23 cellular contexts compared by ENCODE assay signal in the genomic region with DNA sequence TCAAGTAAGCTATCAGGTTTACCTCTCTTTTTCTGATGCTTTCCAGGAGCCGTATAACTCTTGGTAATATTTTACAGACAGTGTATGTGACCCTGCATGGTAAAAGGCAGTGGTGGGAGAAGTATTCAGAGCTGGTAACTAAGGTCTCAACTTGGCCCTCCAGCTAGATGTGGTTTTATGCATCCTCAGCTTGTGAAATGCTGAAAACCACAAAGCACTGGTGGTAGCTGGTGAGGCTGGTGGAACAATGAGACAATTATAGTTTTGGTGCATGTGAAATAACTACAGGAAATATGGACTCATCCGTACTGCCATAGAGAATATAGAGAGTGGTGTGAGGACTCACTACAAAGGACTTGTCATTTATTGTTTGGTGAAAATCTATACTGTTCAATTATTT.
A peak's percentile ranks its signal among the peaks of the same experiment; 100 is the strongest.
DNase-seq lines count a peak whose midpoint lies in the region; ATAC-seq, FAIRE-seq and TF ChIP-seq lines count a peak whose summit lies in the region.
"Had no signal": no experiment of that assay in that cellular context is flagged by ENCODE, and none has a peak within 500 bp of the region (broad histone marks: within the 10 kb centered on the region; RNA-seq: fewer than 3 reads in every experiment).

No MANE protein-coding gene starts in this region.

- no peak for FAIRE-seq in urothelium cell line (lab: Jason Lieb, UNC)

- H3K27ac ChIP-seq in GM23338 (ENCODE audit: low read depth) = no peak overlapping the region
- H3K27ac ChIP-seq: 22Rv1, GM23248, upper lobe of left lung had no signal

- no peaks in the 10 kb centered on the region for H3K4me1 Mint-ChIP-seq in GM23338
- H3K4me1 Mint-ChIP-seq in activated CD4-positive, alpha-beta T cell treated with anti-CD3 and anti-CD28 coated beads, Interleukin-2, amount 10 ng/mL, durations not matched to agents 7 days and 5 days = no peaks in the 10 kb centered on the region
- H3K4me1 Mint-ChIP-seq: CD8-positive, alpha-beta memory T cell; endodermal cell; stimulated activated memory B cell treated with anti-CD40 and anti-IgM and Interleukin-4, amounts not matched to agents 10 μg/mL and 1 μg/mL and 100 μg/mL, for 72 hours had no signal

- no peaks in the 10 kb centered on the region for H4K20me1 ChIP-seq in GM23338 (replicated peaks; ENCODE audit: insufficient read depth)

- H3K27me3 Mint-ChIP-seq in GM23338 (ENCODE audit: insufficient read depth, low read depth, poor library complexity) = peaks cover 2% of the 10 kb centered on the region
- H3K27me3 Mint-ChIP-seq in activated CD4-positive, alpha-beta T cell treated with anti-CD3 and anti-CD28 coated beads, Interleukin-2, amount 10 ng/mL, durations not matched to agents 7 days and 5 days = no peaks in the 10 kb centered on the region
- H3K27me3 Mint-ChIP-seq: activated naive CD8-positive, alpha-beta T cell; CD8-positive, alpha-beta memory T cell; stimulated activated memory B cell treated with anti-CD40 and anti-IgM and Interleukin-4, amounts not matched to agents 10 μg/mL and 1 μg/mL and 100 μg/mL, for 72 hours had no signal

- H3K79me2 ChIP-seq in GM23338 (replicated peaks; ENCODE audit: insufficient read depth) = no peaks in the 10 kb centered on the region

- H3K4me3 Mint-ChIP-seq in GM23338 = no peak overlapping the region
- no peak overlapping the region for H3K4me3 Mint-ChIP-seq in activated CD4-positive, alpha-beta T cell treated with anti-CD3 and anti-CD28 coated beads, Interleukin-2, amount 10 ng/mL, durations not matched to agents 7 days and 5 days
- H3K4me3 Mint-ChIP-seq: activated naive CD8-positive, alpha-beta T cell; CD8-positive, alpha-beta memory T cell; endodermal cell; stimulated activated memory B cell treated with anti-CD40 and anti-IgM and Interleukin-4, amounts not matched to agents 10 μg/mL and 1 μg/mL and 100 μg/mL, for 72 hours had no signal

- POLR2A ChIA-PET in activated CD4-positive, alpha-beta T cell treated with anti-CD3 and anti-CD28 coated beads, Interleukin-2, amount 10 ng/mL, durations not matched to agents 7 days and 5 days (lab: Charles Lee) = no interaction called here

- CTCF ChIA-PET in activated CD4-positive, alpha-beta T cell treated with anti-CD3 and anti-CD28 coated beads, Interleukin-2, amount 10 ng/mL, durations not matched to agents 7 days and 5 days (lab: Charles Lee) = no interaction called here

- no peak overlapping the region for H3K4me2 ChIP-seq in GM23338

- DNase-seq in NK-92 treated with Interleukin-12 subunit alpha and Interleukin-12 subunit beta, amount 100 ng/mL, for 24 hours (lab: John Stamatoyannopoulos, UW) = peak; percentile 32
- no peak for DNase-seq in NK-92 (lab: John Stamatoyannopoulos, UW; ENCODE audit: unreplicated experiment)
- peak; percentile 41 to 79 for DNase-seq in NOMO-1 (lab: John Stamatoyannopoulos, UW; ENCODE audit: unreplicated experiment in 2 of 2)
- peak; percentile 67 for DNase-seq in astrocyte of the hippocampus (ENCODE audit: low read depth, low spot score)
- DNase-seq in urothelium cell line (ENCODE audit: low spot score) = peak; percentile 66
- DNase-seq in GM23338 (ENCODE audit: low spot score) = no peak
- DNase-seq in AG20443 (ENCODE audit: low spot score) = no peak
- no peak for DNase-seq in activated CD4-positive, alpha-beta T cell treated with anti-CD3 and anti-CD28 coated beads, Interleukin-2, amount 10 ng/mL, durations not matched to agents 7 days and 5 days
- DNase-seq: activated CD4-positive, CD25-positive, alpha-beta regulatory T cell treated with anti-CD3 and anti-CD28 coated beads, Interleukin-2, amount 50 U/mL, for 72 hours; activated CD8-positive, alpha-beta memory T cell treated with anti-CD3 and anti-CD28 coated beads, Interleukin-2, amount 50 U/mL, for 48 hours; CD8-positive, alpha-beta memory T cell; central memory CD4-positive, alpha-beta T cell; endodermal cell; foreskin fibroblast; GDM1; GM23248; NCI-H2171 treated with DMSO at 0.1 percent for 48 hours; occipital lobe; T-helper 1 cell; upper lobe of left lung had no signal

- H2AFZ ChIP-seq in GM23338 = no peak overlapping the region
- H2AFZ ChIP-seq: GM23248 had no signal

- H3K4me1 ChIP-seq in GM23338 (ENCODE audit: insufficient read depth) = no peaks in the 10 kb centered on the region
- H3K4me1 ChIP-seq: upper lobe of left lung had no signal

- H3F3A ChIP-seq in GM23338 (replicated peaks; ENCODE audit: low read depth) = no peaks in the 10 kb centered on the region

- ATAC-seq in GM23338 = no peak
- ATAC-seq: stimulated activated memory B cell treated with anti-CD40 and anti-IgM and Interleukin-4, amounts not matched to agents 10 μg/mL and 1 μg/mL and 100 μg/mL, for 72 hours had no signal

- H3K4me3 ChIP-seq in GM23338 = no peak overlapping the region
- H3K4me3 ChIP-seq: GM23248, upper lobe of left lung had no signal

- H3K36me3 Mint-ChIP-seq in GM23338 (ENCODE audit: low read depth) = peaks cover 9% of the 10 kb centered on the region
- no peaks in the 10 kb centered on the region for H3K36me3 Mint-ChIP-seq in activated CD4-positive, alpha-beta T cell treated with anti-CD3 and anti-CD28 coated beads, Interleukin-2, amount 10 ng/mL, durations not matched to agents 7 days and 5 days (ENCODE audit: low read depth)
- H3K36me3 Mint-ChIP-seq: activated naive CD8-positive, alpha-beta T cell; CD8-positive, alpha-beta memory T cell; stimulated activated memory B cell treated with anti-CD40 and anti-IgM and Interleukin-4, amounts not matched to agents 10 μg/mL and 1 μg/mL and 100 μg/mL, for 72 hours had no signal

- no peaks in the 10 kb centered on the region for H3K9me2 ChIP-seq in GM23338 (ENCODE audit: insufficient read depth)

- H3K36me3 ChIP-seq in GM23338 (ENCODE audit: insufficient read depth) = no peaks in the 10 kb centered on the region
- H3K36me3 ChIP-seq: upper lobe of left lung had no signal

- peaks cover 14% of the 10 kb centered on the region for H3K9me3 Mint-ChIP-seq in GM23338
- H3K9me3 Mint-ChIP-seq in activated CD4-positive, alpha-beta T cell treated with anti-CD3 and anti-CD28 coated beads, Interleukin-2, amount 10 ng/mL, durations not matched to agents 7 days and 5 days = no peaks in the 10 kb centered on the region
- H3K9me3 Mint-ChIP-seq: stimulated activated memory B cell treated with anti-CD40 and anti-IgM and Interleukin-4, amounts not matched to agents 10 μg/mL and 1 μg/mL and 100 μg/mL, for 72 hours had no signal

- H3K27ac Mint-ChIP-seq in GM23338 = no peak overlapping the region
- H3K27ac Mint-ChIP-seq in activated CD4-positive, alpha-beta T cell treated with anti-CD3 and anti-CD28 coated beads, Interleukin-2, amount 10 ng/mL, durations not matched to agents 7 days and 5 days = no peak overlapping the region
- H3K27ac Mint-ChIP-seq: activated naive CD8-positive, alpha-beta T cell; endodermal cell; stimulated activated memory B cell treated with anti-CD40 and anti-IgM and Interleukin-4, amounts not matched to agents 10 μg/mL and 1 μg/mL and 100 μg/mL, for 72 hours had no signal

- no peak for TF ChIP-seq CTCF in GM23338 (conservative IDR thresholded peaks at IDR 0.05; ENCODE audit: low read depth in 2 of 2)

- no peaks in the 10 kb centered on the region for H3K27me3 ChIP-seq in GM23338 (ENCODE audit: insufficient read depth)
- H3K27me3 ChIP-seq: upper lobe of left lung had no signal

TF ChIP-seq in GM23338, 12 proteins besides CTCF, POLR2A, EP300 and RAD21 (continues in another document):
- TF ChIP-seq ZNF114 (CRISPR knock-in tag; IDR thresholded peaks at IDR 0.05) (no peak), JUNB (IDR thresholded peaks at IDR 0.05; ENCODE audit: unreplicated experiment) (no peak), STAT1 (IDR thresholded peaks at IDR 0.05; ENCODE audit: unreplicated experiment) (no peak), CREB1 (CRISPR knock-in tag; IDR thresholded peaks at IDR 0.05; ENCODE audit: low read depth) (no peak), POLR2AphosphoS5 (IDR thresholded peaks at IDR 0.05; ENCODE audit: low read depth) (no peak)
- TF ChIP-seq, protein P1, sequence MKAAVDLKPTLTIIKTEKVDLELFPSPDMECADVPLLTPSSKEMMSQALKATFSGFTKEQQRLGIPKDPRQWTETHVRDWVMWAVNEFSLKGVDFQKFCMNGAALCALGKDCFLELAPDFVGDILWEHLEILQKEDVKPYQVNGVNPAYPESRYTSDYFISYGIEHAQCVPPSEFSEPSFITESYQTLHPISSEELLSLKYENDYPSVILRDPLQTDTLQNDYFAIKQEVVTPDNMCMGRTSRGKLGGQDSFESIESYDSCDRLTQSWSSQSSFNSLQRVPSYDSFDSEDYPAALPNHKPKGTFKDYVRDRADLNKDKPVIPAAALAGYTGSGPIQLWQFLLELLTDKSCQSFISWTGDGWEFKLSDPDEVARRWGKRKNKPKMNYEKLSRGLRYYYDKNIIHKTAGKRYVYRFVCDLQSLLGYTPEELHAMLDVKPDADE (IDR thresholded peaks at IDR 0.05) = no peak

Comparison
In these comparisons a context has a peak if more than half of its experiments do, and no peak if none do; other contexts are left out.
1. DNase-seq: peak in NK-92 treated with Interleukin-12 subunit alpha and Interleukin-12 subunit beta, amount 100 ng/mL, for 24 hours (single experiment), NOMO-1 (2 of 2), astrocyte of the hippocampus (single experiment) and urothelium cell line (single experiment); none in NK-92 (single experiment), GM23338 (single experiment), AG20443 (single experiment) and activated CD4-positive, alpha-beta T cell treated with anti-CD3 and anti-CD28 coated beads, Interleukin-2, amount 10 ng/mL, durations not matched to agents 7 days and 5 days (single experiment).